9 cellular contexts compared by ENCODE assay signal in the genomic region with DNA sequence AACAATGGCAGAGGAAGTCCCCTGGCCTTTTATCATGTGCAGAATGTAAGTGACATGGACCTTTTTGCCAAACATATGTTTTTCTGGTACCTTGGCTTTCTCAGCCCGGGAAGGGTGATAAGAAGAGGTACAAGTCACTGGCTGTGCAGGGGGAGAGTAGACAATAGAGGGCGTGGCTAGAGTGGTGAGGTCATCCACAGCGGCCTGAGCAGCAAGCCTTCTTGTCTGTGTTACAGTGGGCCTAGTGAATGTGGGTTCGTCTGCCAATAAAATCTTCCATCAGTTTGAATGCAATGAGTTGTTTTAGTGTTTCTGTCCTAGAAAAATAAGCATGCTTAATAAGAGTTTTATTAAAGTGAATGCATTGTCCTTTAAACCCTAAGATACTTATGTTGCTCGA. TPM values are rescaled to one million over a fixed set of nuclear protein-coding genes. Genes with fewer than 3 reads are reported as not detected.
DNase-seq lines count a peak whose midpoint lies in the region; TF ChIP-seq lines count a peak whose summit lies in the region.
"Had no signal": no experiment of that assay in that cellular context is flagged by ENCODE, and none has a peak within 500 bp of the region (broad histone marks: within the 10 kb centered on the region; RNA-seq: fewer than 3 reads in every experiment).

No MANE protein-coding gene starts in this region.

- no peaks in the 10 kb centered on the region for H3K27me3 ChIP-seq in Caco-2 (replicated peaks; ENCODE audit: control insufficient read depth, insufficient read depth, low read length)

- no peaks in the 10 kb centered on the region for H3K9me3 Mint-ChIP-seq in Caco-2 (ENCODE audit: unreplicated experiment)
- H3K9me3 Mint-ChIP-seq in endothelial cell (ENCODE audit: unreplicated experiment) = no peaks in the 10 kb centered on the region
- no peaks in the 10 kb centered on the region for H3K9me3 Mint-ChIP-seq in mesothelial cell of epicardium
- no peaks in the 10 kb centered on the region for H3K9me3 Mint-ChIP-seq in T-helper 2 cell treated with Interferon-gamma antibody and Interleukin-4, amounts not matched to agents 5 μg/mL and 100 μg/mL, for 36 hours
- H3K9me3 Mint-ChIP-seq: activated B cell treated with CpG ODN at 0.5 μM for 24 hours had no signal

- H3K36me3 Mint-ChIP-seq in Caco-2 (ENCODE audit: insufficient read depth, unreplicated experiment) (peaks cover 18% of the 10 kb centered on the region), endothelial cell (ENCODE audit: low read depth, unreplicated experiment) (peaks cover 24% of the 10 kb centered on the region), mesothelial cell of epicardium (peaks cover 33% of the 10 kb centered on the region)
- H3K36me3 Mint-ChIP-seq in T-helper 2 cell treated with Interferon-gamma antibody and Interleukin-4, amounts not matched to agents 5 μg/mL and 100 μg/mL, for 36 hours (ENCODE audit: low read depth) = peaks cover 14% of the 10 kb centered on the region

- H3K9me3 ChIP-seq in Caco-2 = no peaks in the 10 kb centered on the region

- CTCF ChIA-PET in Caco-2 (lab: Charles Lee) = interaction anchor here (0.6 kb wide), 1 partner anchor 976 kb away, joined by 4 read pairs; no protein-coding TSS in a partner anchor

- POLR2A ChIA-PET in Caco-2 (lab: Charles Lee) = no interaction called here

- TF ChIP-seq CTCF in Caco-2 (IDR thresholded peaks at IDR 0.05; ENCODE audit: insufficient read depth in 1 of 2, low read depth in 1 of 2, low read length in 1 of 2, severe bottlenecking in 1 of 2, unreplicated experiment in 1 of 2) (no peak), endothelial cell (IDR thresholded peaks at IDR 0.05; ENCODE audit: unreplicated experiment) (no peak), mesothelial cell of epicardium (IDR thresholded peaks at IDR 0.05; ENCODE audit: unreplicated experiment) (no peak)

- intact Hi-C loops in Caco-2 (cut with micrococcal nuclease; ENCODE audit: unreplicated experiment) = loop anchor here (2.0 kb wide), 1 partner anchor 129 kb away; a partner anchor contains a TSS

- H3K27me3 Mint-ChIP-seq in Caco-2 (ENCODE audit: insufficient read depth, unreplicated experiment) (no peaks in the 10 kb centered on the region), endothelial cell (ENCODE audit: unreplicated experiment) (peaks cover 2% of the 10 kb centered on the region), mesothelial cell of epicardium (ENCODE audit: low read depth) (no peaks in the 10 kb centered on the region)
- H3K27me3 Mint-ChIP-seq in T-helper 2 cell treated with Interferon-gamma antibody and Interleukin-4, amounts not matched to agents 5 μg/mL and 100 μg/mL, for 36 hours (ENCODE audit: low read depth) = no peaks in the 10 kb centered on the region
- H3K27me3 Mint-ChIP-seq: activated B cell treated with CpG ODN at 0.5 μM for 24 hours had no signal

- peaks cover 15% of the 10 kb centered on the region for H3K4me1 Mint-ChIP-seq in Caco-2 (ENCODE audit: low read depth, unreplicated experiment)
- peaks cover 3% of the 10 kb centered on the region for H3K4me1 Mint-ChIP-seq in endothelial cell (ENCODE audit: unreplicated experiment)
- H3K4me1 Mint-ChIP-seq in mesothelial cell of epicardium = peaks cover 29% of the 10 kb centered on the region
- no peaks in the 10 kb centered on the region for H3K4me1 Mint-ChIP-seq in T-helper 2 cell treated with Interferon-gamma antibody and Interleukin-4, amounts not matched to agents 5 μg/mL and 100 μg/mL, for 36 hours (ENCODE audit: low read depth)
- H3K4me1 Mint-ChIP-seq: activated B cell treated with CpG ODN at 0.5 μM for 24 hours had no signal

- H3K27ac Mint-ChIP-seq in Caco-2 (ENCODE audit: unreplicated experiment) (no peak overlapping the region), endothelial cell (ENCODE audit: unreplicated experiment) (peak overlapping the region; percentile 94), mesothelial cell of epicardium (peak overlapping the region; percentile 88)
- H3K27ac Mint-ChIP-seq in T-helper 2 cell treated with Interferon-gamma antibody and Interleukin-4, amounts not matched to agents 5 μg/mL and 100 μg/mL, for 36 hours = no peak overlapping the region
- H3K27ac Mint-ChIP-seq: activated B cell treated with CpG ODN at 0.5 μM for 24 hours had no signal

- H3K4me1 ChIP-seq in Caco-2 = peaks cover 10% of the 10 kb centered on the region; the same call in 1 of the 2 replicates

- H3K4me3 Mint-ChIP-seq in Caco-2 (ENCODE audit: unreplicated experiment) = no peak overlapping the region
- H3K4me3 Mint-ChIP-seq in endothelial cell (ENCODE audit: unreplicated experiment) = peak overlapping the region; percentile 23
- H3K4me3 Mint-ChIP-seq in mesothelial cell of epicardium = no peak overlapping the region
- no peak overlapping the region for H3K4me3 Mint-ChIP-seq in T-helper 2 cell treated with Interferon-gamma antibody and Interleukin-4, amounts not matched to agents 5 μg/mL and 100 μg/mL, for 36 hours
- H3K4me3 Mint-ChIP-seq: activated B cell treated with CpG ODN at 0.5 μM for 24 hours had no signal

- no peaks in the 10 kb centered on the region; the same call in 1 of the 2 replicates for H3K36me3 ChIP-seq in Caco-2 (ENCODE audit: control insufficient read depth, insufficient read depth, low read length)

- DNase-seq in Caco-2 = peak; percentile 21 to 45
- DNase-seq in NCI-H510A treated with DMSO at 0.1 percent for 48 hours (lab: John Stamatoyannopoulos, UW) = peak; percentile 96
- peak; percentile 46 for DNase-seq in endothelial cell (ENCODE audit: low spot score)
- peak in 1 of 2 experiments; percentile 47 for DNase-seq in mesothelial cell of epicardium (ENCODE audit: low spot score in 2 of 2, unreplicated experiment in 2 of 2)
- no peak for DNase-seq in T-helper 2 cell treated with Interferon-gamma antibody and Interleukin-4, amounts not matched to agents 5 μg/mL and 100 μg/mL, for 36 hours (ENCODE audit: low spot score)
- DNase-seq in NCI-H446 (lab: John Stamatoyannopoulos, UW) = no peak
- DNase-seq in NCI-H2081 treated with DMSO at 0.1 percent for 48 hours (lab: John Stamatoyannopoulos, UW) = no peak
- DNase-seq in activated naive CD4-positive, alpha-beta T cell treated with anti-CD3 and anti-CD28 coated beads, Interleukin-2, amount 50 U/mL, for 16 hours = no peak
- DNase-seq: activated B cell treated with CpG ODN at 0.5 μM for 24 hours had no signal

- no TSS peak for BruUV-seq in Caco-2 (replicated peaks; lab: Mats Ljungman, UMichigan)

- H3K4me3 ChIP-seq in Caco-2 (ENCODE audit: low read depth, low read length) = no peak overlapping the region

RNA-seq across cellular contexts. Expression of a gene that starts 59.0 kb away (rescaled TPM):
- total RNA-seq in Caco-2 (2022) (187 and 215 TPM in 2 replicates), endothelial cell (ENCODE audit: unreplicated experiment) (196 TPM), mesothelial cell of epicardium (167 to 169 TPM (median 168 TPM) in 3 replicates)

Comparison
In these comparisons a context has a peak if more than half of its experiments do, and no peak if none do; other contexts are left out.
1. DNase-seq: peak in Caco-2 (2 of 2), NCI-H510A treated with DMSO at 0.1 percent for 48 hours (single experiment) and endothelial cell (single experiment); none in T-helper 2 cell treated with Interferon-gamma antibody and Interleukin-4, amounts not matched to agents 5 μg/mL and 100 μg/mL, for 36 hours (single experiment), NCI-H446 (0 of 2), NCI-H2081 treated with DMSO at 0.1 percent for 48 hours (single experiment) and activated naive CD4-positive, alpha-beta T cell treated with anti-CD3 and anti-CD28 coated beads, Interleukin-2, amount 50 U/mL, for 16 hours (single experiment).
2. H3K27ac Mint-ChIP-seq: peak in endothelial cell (single experiment) and mesothelial cell of epicardium (single experiment); none in Caco-2 (single experiment) and T-helper 2 cell treated with Interferon-gamma antibody and Interleukin-4, amounts not matched to agents 5 μg/mL and 100 μg/mL, for 36 hours (single experiment).